ENCODE assay signal across 29 cellular contexts in the genomic region with DNA sequence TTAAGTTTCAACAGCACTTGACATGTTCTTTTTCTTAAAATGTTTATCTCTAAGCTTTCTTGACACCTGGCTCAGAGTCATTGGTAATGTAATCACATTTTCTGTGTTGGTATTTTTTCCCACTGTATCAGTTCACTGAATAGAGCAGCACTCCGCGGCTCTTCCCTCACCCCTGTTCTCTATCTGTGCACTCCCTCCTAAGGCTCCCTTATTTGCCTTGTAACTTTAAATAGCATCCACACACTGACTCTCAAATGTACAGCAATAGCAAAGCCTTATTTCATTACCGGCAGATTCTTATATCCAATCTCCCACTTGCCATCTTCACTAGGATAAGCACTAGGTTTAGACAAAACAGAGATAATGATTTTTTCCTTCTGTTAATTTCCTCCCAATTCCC.
"Had no signal": no experiment of that assay in that cellular context is flagged by ENCODE, and none has a peak within 500 bp of the region (broad histone marks: within the 10 kb centered on the region; RNA-seq: fewer than 3 reads in every experiment).

No MANE protein-coding gene starts in this region.

- H3K79me2 ChIP-seq: hepatocyte had no signal

- H3K36me3 Mint-ChIP-seq: naive B cell; natural killer cell; stimulated activated effector memory CD8-positive, alpha-beta T cell treated with anti-CD3 and anti-CD28 coated beads, Interleukin-12 subunit alpha, Interleukin-12 subunit beta, amount 100 ng/mL, for 72 hours had no signal

- DNase-seq: glutamatergic neuron; heart right ventricle; islet precursor cell; mesendoderm; naive B cell; natural killer cell; nephron progenitor cell; nucleus accumbens; pancreas; posterior cingulate gyrus; right lobe of liver; stimulated activated CD4-positive, alpha-beta T cell treated with anti-CD3 and anti-CD28 coated beads, Interleukin-12 subunit alpha, Interleukin-12 subunit beta, amount 100 ng/mL, for 4 hours; stimulated activated CD4-positive, alpha-beta T cell treated with anti-CD3 and anti-CD28 coated beads, Interleukin-15, amount 100 ng/mL, for 24 hours; stimulated activated CD4-positive, alpha-beta T cell treated with anti-CD3 and anti-CD28 coated beads, Interleukin-2, amount 100 ng/mL, for 24 hours; stimulated activated CD4-positive, alpha-beta T cell treated with anti-CD3 and anti-CD28 coated beads, Interleukin-4, amount 100 ng/mL, for 1 hour; stimulated activated naive CD4-positive, alpha-beta T cell; tibial artery; trophoblast cell; upper lobe of right lung had no signal

- H3K4me3 Mint-ChIP-seq: mesothelial cell of epicardium; naive B cell; natural killer cell; nephron progenitor cell; stimulated activated effector memory CD8-positive, alpha-beta T cell treated with anti-CD3 and anti-CD28 coated beads, Interleukin-12 subunit alpha, Interleukin-12 subunit beta, amount 100 ng/mL, for 72 hours; stimulated activated naive CD8-positive, alpha-beta T cell treated with anti-CD3 and anti-CD28 coated beads, Interleukin-15, Interleukin-2, amounts not matched to agents 100 ng/mL and 50 ng/mL, for 24 hours had no signal

- ATAC-seq: heart right ventricle; left lobe of liver; natural killer cell; pancreas; right lobe of liver; stimulated activated effector memory CD8-positive, alpha-beta T cell treated with anti-CD3 and anti-CD28 coated beads, Interleukin-12 subunit alpha, Interleukin-12 subunit beta, amount 100 ng/mL, for 72 hours; upper lobe of right lung had no signal

- H3K36me3 ChIP-seq: heart right ventricle, pancreas, prostate gland, right lobe of liver, suprapubic skin, thoracic aorta, tibial artery, upper lobe of right lung had no signal

- H3K9me3 Mint-ChIP-seq: naive B cell; nephron progenitor cell; stimulated activated effector memory CD8-positive, alpha-beta T cell treated with anti-CD3 and anti-CD28 coated beads, Interleukin-12 subunit alpha, Interleukin-12 subunit beta, amount 100 ng/mL, for 72 hours; stimulated activated naive CD8-positive, alpha-beta T cell treated with anti-CD3 and anti-CD28 coated beads, Interleukin-15, Interleukin-2, amounts not matched to agents 100 ng/mL and 50 ng/mL, for 24 hours had no signal

- H3K4me2 ChIP-seq: hepatocyte had no signal

- H3K27ac Mint-ChIP-seq: mesothelial cell of epicardium; naive B cell; natural killer cell; nephron progenitor cell; stimulated activated effector memory CD8-positive, alpha-beta T cell treated with anti-CD3 and anti-CD28 coated beads, Interleukin-12 subunit alpha, Interleukin-12 subunit beta, amount 100 ng/mL, for 72 hours; stimulated activated naive CD8-positive, alpha-beta T cell treated with anti-CD3 and anti-CD28 coated beads, Interleukin-15, Interleukin-2, amounts not matched to agents 100 ng/mL and 50 ng/mL, for 24 hours had no signal

- H3K4me1 ChIP-seq: heart right ventricle, pancreas, prostate gland, right lobe of liver, suprapubic skin, tibial artery, upper lobe of right lung had no signal

- H3K27me3 Mint-ChIP-seq: naive B cell; stimulated activated naive CD8-positive, alpha-beta T cell treated with anti-CD3 and anti-CD28 coated beads, Interleukin-15, Interleukin-2, amounts not matched to agents 100 ng/mL and 50 ng/mL, for 24 hours had no signal

- H3K4me1 Mint-ChIP-seq: naive B cell; natural killer cell; stimulated activated effector memory CD8-positive, alpha-beta T cell treated with anti-CD3 and anti-CD28 coated beads, Interleukin-12 subunit alpha, Interleukin-12 subunit beta, amount 100 ng/mL, for 72 hours had no signal

- H3K27me3 ChIP-seq: heart right ventricle, hepatocyte, right lobe of liver, suprapubic skin, tibial artery, upper lobe of right lung had no signal

- H2AFZ ChIP-seq: hepatocyte had no signal

- H3K27ac ChIP-seq: heart right ventricle, hepatocyte, pancreas, prostate gland, right lobe of liver, skin epidermis, suprapubic skin, thoracic aorta, tibial artery, upper lobe of right lung had no signal

- H3K4me3 ChIP-seq: heart right ventricle, hepatocyte, lung, pancreas, prostate gland, right lobe of liver, skin epidermis, suprapubic skin, thoracic aorta, tibial artery, upper lobe of right lung had no signal

- H3K9me3 ChIP-seq: heart right ventricle, pancreas, prostate gland, right lobe of liver, suprapubic skin, thoracic aorta, tibial artery, upper lobe of right lung had no signal
